In genomic region chr4:81472249-81473085, GRCh38 we compare ENCODE assay signal across 8 cellular contexts. TPM values are rescaled to one million over a fixed set of nuclear protein-coding genes. Genes with fewer than 3 reads are reported as not detected.
DNase-seq lines count a peak whose midpoint lies in the region; ATAC-seq and TF ChIP-seq lines count a peak whose summit lies in the region.

No MANE protein-coding gene starts in this region.

- peaks cover 33% of the 10 kb centered on the region for H3K4me1 Mint-ChIP-seq in activated CD8-positive, alpha-beta T cell treated with anti-CD3 and anti-CD28 coated beads, Interleukin-2, amount 10 ng/mL, durations not matched to agents 7 days and 5 days (ENCODE audit: low read depth)

- H3K4me3 Mint-ChIP-seq in activated CD8-positive, alpha-beta T cell treated with anti-CD3 and anti-CD28 coated beads, Interleukin-2, amount 10 ng/mL, durations not matched to agents 7 days and 5 days, result peak overlapping the region; percentile 86

- CTCF ChIA-PET in activated CD8-positive, alpha-beta T cell treated with anti-CD3 and anti-CD28 coated beads, Interleukin-2, amount 10 ng/mL, durations not matched to agents 7 days and 5 days (lab: Charles Lee), result interaction anchor here (0.8 to 8.8 kb wide), 18 partner anchors 13 to 372 kb away, joined by 3 to 150 read pairs (median 6); no protein-coding TSS in a partner anchor

- H3K9me3 Mint-ChIP-seq in activated CD8-positive, alpha-beta T cell treated with anti-CD3 and anti-CD28 coated beads, Interleukin-2, amount 10 ng/mL, durations not matched to agents 7 days and 5 days (ENCODE audit: insufficient read depth), result no peaks in the 10 kb centered on the region

- H3K36me3 Mint-ChIP-seq in activated CD8-positive, alpha-beta T cell treated with anti-CD3 and anti-CD28 coated beads, Interleukin-2, amount 10 ng/mL, durations not matched to agents 7 days and 5 days (ENCODE audit: low read depth), result peaks cover 2% of the 10 kb centered on the region

- peaks cover 7% of the 10 kb centered on the region for H3K27me3 ChIP-seq in foreskin keratinocyte

- H3K27me3 Mint-ChIP-seq in activated CD8-positive, alpha-beta T cell treated with anti-CD3 and anti-CD28 coated beads, Interleukin-2, amount 10 ng/mL, durations not matched to agents 7 days and 5 days (ENCODE audit: low read depth), result no peaks in the 10 kb centered on the region

- peak; percentile 24 for DNase-seq in AG20443 (ENCODE audit: low spot score)
- DNase-seq in NCI-H2227 treated with DMSO at 0.1 percent for 48 hours (lab: John Stamatoyannopoulos, UW), result peak; percentile 37
- DNase-seq in activated CD8-positive, alpha-beta T cell treated with anti-CD3 and anti-CD28 coated beads, Interleukin-2, amount 10 ng/mL, durations not matched to agents 7 days and 5 days, result peak; percentile 63
- peak; percentile 22 to 46 for DNase-seq in foreskin keratinocyte
- peak; percentile 58 for DNase-seq in occipital lobe (lab: John Stamatoyannopoulos, UW)
- no peak for DNase-seq in retina

- ATAC-seq in GM18519 (IDR thresholded peaks at IDR 0.05; ENCODE audit: low FRiP score, unreplicated experiment) (peak; percentile 34), HG03045 (IDR thresholded peaks at IDR 0.05; ENCODE audit: unreplicated experiment) (peak; percentile 52), foreskin keratinocyte (peak; percentile 43)
- peak; percentile 28 for ATAC-seq in activated CD8-positive, alpha-beta T cell treated with anti-CD3 and anti-CD28 coated beads, Interleukin-2, amount 10 ng/mL, durations not matched to agents 7 days and 5 days

- H3K27ac ChIP-seq in foreskin keratinocyte, result no peak overlapping the region

- peak; percentile 42 for TF ChIP-seq CTCF in foreskin keratinocyte (conservative IDR thresholded peaks at IDR 0.05)

- peak overlapping the region; percentile 92 for H3K27ac Mint-ChIP-seq in activated CD8-positive, alpha-beta T cell treated with anti-CD3 and anti-CD28 coated beads, Interleukin-2, amount 10 ng/mL, durations not matched to agents 7 days and 5 days

- peaks cover 9% of the 10 kb centered on the region for H3K4me1 ChIP-seq in foreskin keratinocyte

- POLR2A ChIA-PET in activated CD8-positive, alpha-beta T cell treated with anti-CD3 and anti-CD28 coated beads, Interleukin-2, amount 10 ng/mL, durations not matched to agents 7 days and 5 days (lab: Charles Lee), result interaction anchor here (0.6 to 2.3 kb wide), 17 partner anchors 9 to 253 kb away, joined by 3 to 14 read pairs (median 4); no protein-coding TSS in a partner anchor

RNA-seq across cellular contexts. Expression of gene RASGEF1B, which starts 0.8 kb away (rescaled TPM):
- total RNA-seq in activated CD8-positive, alpha-beta T cell treated with anti-CD3 and anti-CD28 coated beads, Interleukin-2, amount 10 ng/mL, durations not matched to agents 7 days and 5 days, result 1 to 10 TPM; 2.0 to 2.4 TPM
- 0.56 and 0.65 TPM in 2 replicates for total RNA-seq in foreskin keratinocyte
- polyA plus RNA-seq in foreskin keratinocyte, result 0.10 and 0.26 TPM in 2 replicates
- total RNA-seq in occipital lobe, result 63.2 TPM

Comparison
In these comparisons a context has a peak if more than half of its experiments do, and no peak if none do; other contexts are left out.
1. RNA of gene RASGEF1B, which starts 0.8 kb away (total RNA-seq): 63.2 TPM in occipital lobe (single experiment); 2.0 to 2.4 TPM in activated CD8-positive, alpha-beta T cell treated with anti-CD3 and anti-CD28 coated beads, Interleukin-2, amount 10 ng/mL, durations not matched to agents 7 days and 5 days and 0.56 to 0.65 TPM in foreskin keratinocyte; every median in the first group is over 10 times any median in the second.
2. Peak in every context shown above with its lines, with median percentiles within 50 percentile points of each other: ATAC-seq.